ENCODE assay signal across 8 cellular contexts in the genomic region with DNA sequence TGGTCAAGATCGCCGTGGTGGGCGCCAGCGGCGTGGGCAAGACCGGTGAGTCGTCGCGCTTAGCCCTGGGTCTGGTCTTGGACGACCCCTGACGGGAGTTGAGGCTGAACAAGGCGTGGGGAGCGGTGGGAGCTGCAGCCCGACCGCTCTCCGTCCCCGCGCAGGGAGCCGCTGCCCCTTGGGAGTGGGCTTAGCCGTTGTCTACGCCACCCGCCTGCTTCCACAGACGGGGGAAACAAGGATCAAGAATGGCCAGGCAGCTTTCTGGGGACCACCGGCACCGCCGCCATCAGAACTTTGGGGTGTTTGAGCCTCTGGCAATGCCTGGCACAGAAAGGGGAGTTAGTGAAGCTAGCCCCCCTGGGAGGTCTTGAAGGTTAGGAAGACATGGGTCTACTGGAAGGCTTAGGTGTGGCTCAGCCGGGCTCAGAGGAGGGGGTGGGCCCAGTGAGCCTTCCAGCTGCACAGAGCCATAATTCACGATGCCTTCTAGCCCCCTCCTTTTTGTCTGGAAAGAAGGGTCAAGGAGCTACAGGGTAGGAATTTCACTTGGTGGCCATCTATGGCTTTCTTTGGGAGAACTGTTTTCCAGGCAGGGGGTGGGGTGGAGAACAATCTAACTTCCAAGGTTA. TPM values are rescaled to one million over a fixed set of nuclear protein-coding genes. Genes with fewer than 3 reads are reported as not detected.
DNase-seq lines count a peak whose midpoint lies in the region; ATAC-seq and TF ChIP-seq lines count a peak whose summit lies in the region.

No MANE protein-coding gene starts in this region.

- H3K36me3 ChIP-seq in GM23248 (ENCODE audit: low read depth) (no peaks in the 10 kb centered on the region), SK-N-SH (replicated peaks in 1 of 2; ENCODE audit: control insufficient read depth in 1 of 2, insufficient read depth in 2 of 2, low read length in 1 of 2) (peaks cover 0 to 17% of the 10 kb centered on the region in 2 experiments)

- H4K20me1 ChIP-seq in GM23248 (ENCODE audit: insufficient read depth) (no peaks in the 10 kb centered on the region), SK-N-SH (ENCODE audit: insufficient read depth) (no peaks in the 10 kb centered on the region)

- H3K36me3 Mint-ChIP-seq in glutamatergic neuron (ENCODE audit: unreplicated experiment) = peaks cover 16% of the 10 kb centered on the region

- H3K9ac ChIP-seq in GM23248 (peak overlapping the region; percentile 26; the same call in 1 of the 2 replicates), SK-N-SH (no peak overlapping the region)

- H2AFZ ChIP-seq in GM23248 = peak overlapping the region; percentile 69
- H2AFZ ChIP-seq in SK-N-SH (ENCODE audit: low read depth) = peak overlapping the region; percentile 74

- WGBS in GM23248 (ENCODE audit: low coverage in 1 of 2, low lambda C conversion rate in 2 of 2, missing lambda C conversion rate in 2 of 2), 2 experiments = 4 to 5% methylated on average over 27 to 28 of the region's 28 CpGs
- 8% methylated on average over 17 of the region's 28 CpGs for WGBS in SK-N-SH (ENCODE audit: low lambda C conversion rate)

- H3K27me3 Mint-ChIP-seq in glutamatergic neuron (ENCODE audit: unreplicated experiment) = peaks cover 7% of the 10 kb centered on the region

- CTCF ChIA-PET in SK-N-SH (lab: Yijun Ruan, JAX) = interaction anchor here (1.1 to 3.6 kb wide), 7 partner anchors 11 to 625 kb away, joined by 3 to 25 read pairs (median 4); no protein-coding TSS in a partner anchor

- POLR2A ChIA-PET in SK-N-SH (lab: Yijun Ruan, JAX) = interaction anchor here (0.8 to 3.5 kb wide), 3 partner anchors 141 to 471 kb away, joined by 3 to 26 read pairs (median 10); no protein-coding TSS in a partner anchor

- H3K27me3 ChIP-seq in GM23248 (replicated peaks; ENCODE audit: insufficient read depth) (no peaks in the 10 kb centered on the region), SK-N-SH (ENCODE audit: insufficient read depth) (no peaks in the 10 kb centered on the region; the same call in 1 of the 2 replicates)

- TF ChIP-seq EP300 in SK-N-SH (IDR thresholded peaks at IDR 0.05; ENCODE audit: borderline replicate concordance in 1 of 2, low read depth in 1 of 2, low read length in 1 of 2) = no peak

- H3K9me2 ChIP-seq in GM23248 (ENCODE audit: insufficient read depth) (no peaks in the 10 kb centered on the region), SK-N-SH (no peaks in the 10 kb centered on the region)

- H3K9me3 ChIP-seq in GM23248 (ENCODE audit: low read depth) (no peaks in the 10 kb centered on the region), SK-N-SH (no peaks in the 10 kb centered on the region)

- H3K79me2 ChIP-seq in GM23248 (ENCODE audit: insufficient read depth) (no peaks in the 10 kb centered on the region), SK-N-SH (ENCODE audit: insufficient read depth) (no peaks in the 10 kb centered on the region)

- peaks cover 18% of the 10 kb centered on the region for H3K9me3 Mint-ChIP-seq in glutamatergic neuron (ENCODE audit: unreplicated experiment)

- TF ChIP-seq RAD21 in SK-N-SH (IDR thresholded peaks at IDR 0.05; ENCODE audit: low read length) = no peak

- in situ Hi-C loops in GM23248 (cut with MboI) = no loop called here

- H3K4me3 ChIP-seq in GM23248 (peak overlapping the region; percentile 66), SK-N-SH (ENCODE audit: low read depth in 2 of 2, low read length in 1 of 2) (peak overlapping the region; percentile 71 to 73), skeletal muscle cell (ENCODE audit: low read depth, low read length) (peak overlapping the region; percentile 61)

- DNase-seq in GM23248 (no peak), SK-N-SH (peak; percentile 50), glutamatergic neuron (peak; percentile 72), skeletal muscle cell (ENCODE audit: low read depth) (no peak), dedifferentiated amniotic fluid mesenchymal stem cell (ENCODE audit: extremely low spot score) (no peak), NCI-H128 (lab: John Stamatoyannopoulos, UW; ENCODE audit: unreplicated experiment) (no peak)

- peak overlapping the region; percentile 87 for H3K4me3 Mint-ChIP-seq in glutamatergic neuron (ENCODE audit: unreplicated experiment)

- H3F3A ChIP-seq in GM23248 (ENCODE audit: insufficient read depth) (0 out of 2 replicates have a peak, but pooled peaks cover 9% of the 10 kb centered on the region), SK-N-SH (replicated peaks; ENCODE audit: insufficient read depth) (peaks cover 9% of the 10 kb centered on the region)

- peaks cover 32% of the 10 kb centered on the region for H3K4me1 Mint-ChIP-seq in glutamatergic neuron (ENCODE audit: low read depth, unreplicated experiment)

- ATAC-seq in GM19467 (IDR thresholded peaks at IDR 0.05; ENCODE audit: unreplicated experiment) (no peak), GM21737 (IDR thresholded peaks at IDR 0.05; ENCODE audit: unreplicated experiment) (no peak)

- TF ChIP-seq CTCF in SK-N-SH (IDR thresholded peaks at IDR 0.05) (no peak), glutamatergic neuron (IDR thresholded peaks at IDR 0.05; ENCODE audit: partially characterized antibody, unreplicated experiment) (no peak)

- H3K4me1 ChIP-seq in GM23248 (ENCODE audit: insufficient read depth) (no peaks in the 10 kb centered on the region), SK-N-SH (ENCODE audit: control insufficient read depth in 1 of 2, insufficient read depth in 2 of 2, low read depth in 1 of 2, low read length in 1 of 2) (peaks cover 0 to 38% of the 10 kb centered on the region in 2 experiments; a peak in 2 of 4 replicates)

- H3K27ac ChIP-seq in GM23248 (no peak overlapping the region), SK-N-SH (ENCODE audit: low read depth in 2 of 2, low read length in 1 of 2) (peak overlapping the region in 1 of 2 experiments; percentile 100; a peak in 2 of 4 replicates)

- H3K4me2 ChIP-seq in GM23248 (ENCODE audit: unreplicated experiment) = peak overlapping the region; percentile 61
- H3K4me2 ChIP-seq in SK-N-SH = peak overlapping the region; percentile 95

- peak overlapping the region; percentile 78 for H3K27ac Mint-ChIP-seq in glutamatergic neuron (ENCODE audit: unreplicated experiment)

TF ChIP-seq in SK-N-SH, 30 proteins besides CTCF, POLR2A, EP300 and RAD21 (continues in another document):
- TF ChIP-seq, protein P1, sequence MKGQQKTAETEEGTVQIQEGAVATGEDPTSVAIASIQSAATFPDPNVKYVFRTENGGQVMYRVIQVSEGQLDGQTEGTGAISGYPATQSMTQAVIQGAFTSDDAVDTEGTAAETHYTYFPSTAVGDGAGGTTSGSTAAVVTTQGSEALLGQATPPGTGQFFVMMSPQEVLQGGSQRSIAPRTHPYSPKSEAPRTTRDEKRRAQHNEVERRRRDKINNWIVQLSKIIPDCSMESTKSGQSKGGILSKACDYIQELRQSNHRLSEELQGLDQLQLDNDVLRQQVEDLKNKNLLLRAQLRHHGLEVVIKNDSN (IDR thresholded peaks at IDR 0.05; ENCODE audit: borderline replicate concordance, low read depth) = no peak
- no peak for TF ChIP-seq PBX3 (IDR thresholded peaks at IDR 0.05)
- no peak for TF ChIP-seq IRF3 (IDR thresholded peaks at IDR 0.05; ENCODE audit: low read depth, low read length)
- TF ChIP-seq JUND (IDR thresholded peaks at IDR 0.05) = no peak
- no peak for TF ChIP-seq ZBTB33 (IDR thresholded peaks at IDR 0.05; ENCODE audit: borderline replicate concordance, low read depth)
- TF ChIP-seq RXRA (IDR thresholded peaks at IDR 0.05; ENCODE audit: borderline replicate concordance, low read depth) = no peak
- no peak for TF ChIP-seq GABPA (IDR thresholded peaks at IDR 0.05; ENCODE audit: low read depth)
- TF ChIP-seq SIN3A (IDR thresholded peaks at IDR 0.05; ENCODE audit: borderline replicate concordance, low read depth, low read length) = no peak
- TF ChIP-seq SMC3 (IDR thresholded peaks at IDR 0.05; ENCODE audit: low read depth, low read length) = no peak
- no peak for TF ChIP-seq FOSL2 (IDR thresholded peaks at IDR 0.05; ENCODE audit: borderline replicate concordance, low read depth)
- TF ChIP-seq POLR2AphosphoS5 (IDR thresholded peaks at IDR 0.05; ENCODE audit: low read depth, low read length) = no peak

RNA-seq across cellular contexts. Expression of gene RASL11B, which starts 0.6 kb away (rescaled TPM):
- total RNA-seq in GM23248 (2014; rRNA removed; shearing (Covaris generic)) = not detected in 2 replicates
- polyA plus RNA-seq in GM23248 (2016; fragmentation: Nextera tagmentation; extraction: Ambion mirVana) (0.11 and 0.46 TPM in 2 replicates), SK-N-SH (2012; rRNA removed) (0.54 and 1.2 TPM in 2 replicates)
- 1.3 and 2.6 TPM in 2 replicates for polyA plus RNA-seq in SK-N-SH (2012; cell fraction: cytosol; rRNA removed)
- polyA plus RNA-seq in SK-N-SH (2012; cell fraction: nucleus; rRNA removed) = 0.52 and 0.69 TPM in 2 replicates
- 24.8 TPM for total RNA-seq in glutamatergic neuron (ENCODE audit: unreplicated experiment)

Comparison
In these comparisons a context has a peak if more than half of its experiments do, and no peak if none do; other contexts are left out.
1. DNase-seq: peak in SK-N-SH (single experiment) and glutamatergic neuron (single experiment); none in GM23248 (single experiment), skeletal muscle cell (single experiment), dedifferentiated amniotic fluid mesenchymal stem cell (single experiment) and NCI-H128 (single experiment).
2. RNA of gene RASL11B, which starts 0.6 kb away (total RNA-seq): 24.8 TPM in glutamatergic neuron (single experiment); not detected in GM23248; every median in the first group is over 10 times any median in the second.
3. Peak in every context shown above with its lines, with median percentiles within 50 percentile points of each other: H3K4me3 ChIP-seq.